Comparison of ENCODE assay signal across 12 cellular contexts in genomic region chr12:89873745-89874144, GRCh38.
DNase-seq lines count a peak whose midpoint lies in the region; ATAC-seq and TF ChIP-seq lines count a peak whose summit lies in the region.
"Had no signal": no experiment of that assay in that cellular context is flagged by ENCODE, and none has a peak within 500 bp of the region (broad histone marks: within the 10 kb centered on the region; RNA-seq: fewer than 3 reads in every experiment).

No MANE protein-coding gene starts in this region.

- peaks cover 13 to 25% of the 10 kb centered on the region in 2 donors for H3K4me1 Mint-ChIP-seq in stimulated activated naive B cell treated with anti-CD40 and anti-IgM and Interleukin-4, amounts not matched to agents 10 μg/mL and 1 μg/mL and 100 μg/mL, for 72 hours
- peaks cover 6% of the 10 kb centered on the region for H3K4me1 Mint-ChIP-seq in activated T-cell treated with anti-CD3 and anti-CD28 coated beads, Interleukin-2, amount 50 U/mL, for 4 hours (ENCODE audit: low read depth)

- TF ChIP-seq CTCF in heart right ventricle (IDR thresholded peaks at IDR 0.05) = no peak
- no peak for TF ChIP-seq CTCF in right atrium auricular region (IDR thresholded peaks at IDR 0.05)
- no peak for TF ChIP-seq CTCF in fibroblast of lung (conservative IDR thresholded peaks at IDR 0.05 in 1 of 2, IDR thresholded peaks at IDR 0.05 in 1 of 2; ENCODE audit: low read depth in 1 of 2, low read length in 2 of 2)

- H3K27me3 ChIP-seq in heart right ventricle = peaks cover 0 to 6% (median 0%) of the 10 kb centered on the region in 7 donors
- no peaks in the 10 kb centered on the region for H3K27me3 ChIP-seq in right atrium auricular region
- H3K27me3 ChIP-seq in fibroblast of lung (ENCODE audit: control insufficient read depth, insufficient read depth, low read length) = no peaks in the 10 kb centered on the region
- H3K27me3 ChIP-seq: body of pancreas, foreskin keratinocyte, MG63 had no signal

- no peak overlapping the region for H3K4me3 Mint-ChIP-seq in stimulated activated naive B cell treated with anti-CD40 and anti-IgM and Interleukin-4, amounts not matched to agents 10 μg/mL and 1 μg/mL and 100 μg/mL, for 72 hours
- H3K4me3 Mint-ChIP-seq in activated T-cell treated with anti-CD3 and anti-CD28 coated beads, Interleukin-2, amount 50 U/mL, for 4 hours = no peak overlapping the region

- intact Hi-C loops in heart right ventricle (cut with DNase I) = no loop called here

- no peak overlapping the region for H3K4me2 ChIP-seq in fibroblast of lung (ENCODE audit: extremely low read depth, insufficient read depth, low read length)

- H3K9me3 Mint-ChIP-seq in stimulated activated naive B cell treated with anti-CD40 and anti-IgM and Interleukin-4, amounts not matched to agents 10 μg/mL and 1 μg/mL and 100 μg/mL, for 72 hours = peaks cover 14 to 15% of the 10 kb centered on the region in 2 donors
- peaks cover 11% of the 10 kb centered on the region for H3K9me3 Mint-ChIP-seq in activated T-cell treated with anti-CD3 and anti-CD28 coated beads, Interleukin-2, amount 50 U/mL, for 4 hours

- H2AFZ ChIP-seq in fibroblast of lung (ENCODE audit: low read length) = no peak overlapping the region

- 49 to 51% methylated on average over 4 of the region's 4 CpGs for WGBS in heart right ventricle, 2 donors

- H3K36me3 Mint-ChIP-seq in stimulated activated naive B cell treated with anti-CD40 and anti-IgM and Interleukin-4, amounts not matched to agents 10 μg/mL and 1 μg/mL and 100 μg/mL, for 72 hours = peaks cover 7 to 16% of the 10 kb centered on the region in 2 donors
- H3K36me3 Mint-ChIP-seq in activated T-cell treated with anti-CD3 and anti-CD28 coated beads, Interleukin-2, amount 50 U/mL, for 4 hours (ENCODE audit: insufficient read depth) = no peaks in the 10 kb centered on the region

- peak in 6 of 8 donors; percentile 21 to 63 (median 38) for ATAC-seq in heart right ventricle
- peak; percentile 38 to 53 for ATAC-seq in stimulated activated naive B cell treated with anti-CD40 and anti-IgM and Interleukin-4, amounts not matched to agents 10 μg/mL and 1 μg/mL and 100 μg/mL, for 72 hours (replicated peaks)
- ATAC-seq in HG03571 (IDR thresholded peaks at IDR 0.05; ENCODE audit: unreplicated experiment) = no peak
- no peak for ATAC-seq in activated T-cell treated with anti-CD3 and anti-CD28 coated beads, Interleukin-2, amount 50 U/mL, for 4 hours
- ATAC-seq: body of pancreas, foreskin keratinocyte had no signal

- no peak overlapping the region for H3K27ac Mint-ChIP-seq in stimulated activated naive B cell treated with anti-CD40 and anti-IgM and Interleukin-4, amounts not matched to agents 10 μg/mL and 1 μg/mL and 100 μg/mL, for 72 hours

- H3K4me3 ChIP-seq in heart right ventricle = no peak overlapping the region
- H3K4me3 ChIP-seq in right atrium auricular region = no peak overlapping the region
- H3K4me3 ChIP-seq in fibroblast of lung (replicated peaks in 1 of 4; ENCODE audit: control extremely low read depth in 1 of 4, insufficient read depth in 1 of 4, low read depth in 3 of 4, low read length in 4 of 4) = no peak overlapping the region
- H3K4me3 ChIP-seq: body of pancreas, MG63 had no signal

- no peak overlapping the region for H3K9ac ChIP-seq in fibroblast of lung (ENCODE audit: insufficient read depth, low read length)

- no peaks in the 10 kb centered on the region for H4K20me1 ChIP-seq in fibroblast of lung (ENCODE audit: control insufficient read depth, extremely low read depth, insufficient read depth, low read length)

- DNase-seq in heart right ventricle (no peak), right atrium auricular region (ENCODE audit: low spot score) (no peak), NAMALWA (ENCODE audit: low spot score) (peak; percentile 20), fibroblast of lung (ENCODE audit: low read depth in 2 of 2) (peak; percentile 35 to 42), amniotic stem cell (lab: John Stamatoyannopoulos, UW) (no peak)
- DNase-seq in stimulated activated naive B cell treated with anti-CD40 and anti-IgM and Interleukin-4, amounts not matched to agents 10 μg/mL and 1 μg/mL and 100 μg/mL, for 72 hours = no peak
- DNase-seq in activated T-cell treated with anti-CD3 and anti-CD28 coated beads, Interleukin-2, amount 50 U/mL, for 4 hours = no peak
- DNase-seq: ACHN, body of pancreas, foreskin keratinocyte, MG63 had no signal

- H3K36me3 ChIP-seq in heart right ventricle = no peaks in the 10 kb centered on the region
- no peaks in the 10 kb centered on the region for H3K36me3 ChIP-seq in right atrium auricular region
- no peaks in the 10 kb centered on the region for H3K36me3 ChIP-seq in fibroblast of lung (ENCODE audit: control insufficient read depth, insufficient read depth, low read length)
- H3K36me3 ChIP-seq: MG63 had no signal

- no peaks in the 10 kb centered on the region for H3K27me3 Mint-ChIP-seq in stimulated activated naive B cell treated with anti-CD40 and anti-IgM and Interleukin-4, amounts not matched to agents 10 μg/mL and 1 μg/mL and 100 μg/mL, for 72 hours
- no peaks in the 10 kb centered on the region for H3K27me3 Mint-ChIP-seq in activated T-cell treated with anti-CD3 and anti-CD28 coated beads, Interleukin-2, amount 50 U/mL, for 4 hours (ENCODE audit: low read depth)

- H3K9me3 ChIP-seq in heart right ventricle (peaks cover 0 to 24% (median 8%) of the 10 kb centered on the region in 11 donors), right atrium auricular region (peaks cover 0 to 13% of the 10 kb centered on the region in 2 donors), fibroblast of lung (ENCODE audit: control insufficient read depth, insufficient read depth, low read depth, low read length) (no peaks in the 10 kb centered on the region)
- H3K9me3 ChIP-seq: body of pancreas, MG63 had no signal

- H3K4me1 ChIP-seq in heart right ventricle (peaks cover 0 to 6% (median 0%) of the 10 kb centered on the region in 9 donors), right atrium auricular region (no peaks in the 10 kb centered on the region), fibroblast of lung (ENCODE audit: control insufficient read depth, extremely low read depth, insufficient read depth, low read length) (no peaks in the 10 kb centered on the region)
- H3K4me1 ChIP-seq: body of pancreas, foreskin keratinocyte had no signal

- H3K27ac ChIP-seq in heart right ventricle = no peak overlapping the region
- H3K27ac ChIP-seq in right atrium auricular region = no peak overlapping the region
- no peak overlapping the region for H3K27ac ChIP-seq in fibroblast of lung (ENCODE audit: insufficient read depth, low read length)
- H3K27ac ChIP-seq: body of pancreas, foreskin keratinocyte had no signal

- no peaks in the 10 kb centered on the region for H3K79me2 ChIP-seq in fibroblast of lung (ENCODE audit: control insufficient read depth, insufficient read depth, low read length)

Comparison
In these comparisons a context has a peak if more than half of its experiments do, and no peak if none do; other contexts are left out.
1. ATAC-seq: peak in heart right ventricle (6 of 8) and stimulated activated naive B cell treated with anti-CD40 and anti-IgM and Interleukin-4, amounts not matched to agents 10 μg/mL and 1 μg/mL and 100 μg/mL, for 72 hours (2 of 2); none in HG03571 (single experiment) and activated T-cell treated with anti-CD3 and anti-CD28 coated beads, Interleukin-2, amount 50 U/mL, for 4 hours (0 of 2).
2. DNase-seq: peak in NAMALWA (single experiment) and fibroblast of lung (2 of 2); none in heart right ventricle (0 of 2), right atrium auricular region (single experiment), stimulated activated naive B cell treated with anti-CD40 and anti-IgM and Interleukin-4, amounts not matched to agents 10 μg/mL and 1 μg/mL and 100 μg/mL, for 72 hours (single experiment), activated T-cell treated with anti-CD3 and anti-CD28 coated beads, Interleukin-2, amount 50 U/mL, for 4 hours (single experiment) and amniotic stem cell (single experiment).